ENCODE assay signal across 8 cellular contexts in genomic region chr4:149999485-150000074, GRCh38.
A peak's percentile ranks its signal among the peaks of the same experiment; 100 is the strongest.
DNase-seq lines count a peak whose midpoint lies in the region; ATAC-seq, FAIRE-seq and TF ChIP-seq lines count a peak whose summit lies in the region.

No MANE protein-coding gene starts in this region.

- no peaks in the 10 kb centered on the region for H3K27me3 ChIP-seq in GM06990 (replicated peaks; ENCODE audit: control insufficient read depth, insufficient read depth, low read length)

- H3K4me3 ChIP-seq in GM06990 (replicated peaks; ENCODE audit: low read depth, low read length) (no peak overlapping the region), epithelial cell of proximal tubule (ENCODE audit: low read depth, low read length) (no peak overlapping the region)

- DNase-seq in GM06990 (ENCODE audit: extremely low read depth, insufficient read length) = peak; percentile 17
- peak; percentile 37 for DNase-seq in HT1080 (ENCODE audit: low read depth)
- peak; percentile 34 for DNase-seq in RCC 7860 (ENCODE audit: low spot score)
- no peak for DNase-seq in epithelial cell of proximal tubule (ENCODE audit: low read depth)
- peak; percentile 24 for DNase-seq in mucosa of gallbladder (ENCODE audit: low spot score)
- DNase-seq in GF-D8 (lab: John Stamatoyannopoulos, UW) = no peak

- no peak for ATAC-seq in HG03095 (IDR thresholded peaks at IDR 0.05; ENCODE audit: unreplicated experiment)
- ATAC-seq in HG02678 (IDR thresholded peaks at IDR 0.05; ENCODE audit: unreplicated experiment) = no peak

- peak; percentile 45 for FAIRE-seq in RCC 7860 (lab: Jason Lieb, UNC)

- TF ChIP-seq CTCF in GM06990 (IDR thresholded peaks at IDR 0.05; ENCODE audit: insufficient read depth, low read length, poor library complexity, severe bottlenecking) (peak; percentile 66), epithelial cell of proximal tubule (conservative IDR thresholded peaks at IDR 0.05; ENCODE audit: low read depth, low read length) (peak; percentile 81)

- H3K36me3 ChIP-seq in GM06990 (ENCODE audit: control insufficient read depth, insufficient read depth, low read length) = no peaks in the 10 kb centered on the region

Comparison
In these comparisons a context has a peak if more than half of its experiments do, and no peak if none do; other contexts are left out.
1. DNase-seq: peak in GM06990 (single experiment), HT1080 (single experiment), RCC 7860 (single experiment) and mucosa of gallbladder (single experiment); none in epithelial cell of proximal tubule (single experiment) and GF-D8 (single experiment).